8 cellular contexts compared by ENCODE assay signal in the genomic region with DNA sequence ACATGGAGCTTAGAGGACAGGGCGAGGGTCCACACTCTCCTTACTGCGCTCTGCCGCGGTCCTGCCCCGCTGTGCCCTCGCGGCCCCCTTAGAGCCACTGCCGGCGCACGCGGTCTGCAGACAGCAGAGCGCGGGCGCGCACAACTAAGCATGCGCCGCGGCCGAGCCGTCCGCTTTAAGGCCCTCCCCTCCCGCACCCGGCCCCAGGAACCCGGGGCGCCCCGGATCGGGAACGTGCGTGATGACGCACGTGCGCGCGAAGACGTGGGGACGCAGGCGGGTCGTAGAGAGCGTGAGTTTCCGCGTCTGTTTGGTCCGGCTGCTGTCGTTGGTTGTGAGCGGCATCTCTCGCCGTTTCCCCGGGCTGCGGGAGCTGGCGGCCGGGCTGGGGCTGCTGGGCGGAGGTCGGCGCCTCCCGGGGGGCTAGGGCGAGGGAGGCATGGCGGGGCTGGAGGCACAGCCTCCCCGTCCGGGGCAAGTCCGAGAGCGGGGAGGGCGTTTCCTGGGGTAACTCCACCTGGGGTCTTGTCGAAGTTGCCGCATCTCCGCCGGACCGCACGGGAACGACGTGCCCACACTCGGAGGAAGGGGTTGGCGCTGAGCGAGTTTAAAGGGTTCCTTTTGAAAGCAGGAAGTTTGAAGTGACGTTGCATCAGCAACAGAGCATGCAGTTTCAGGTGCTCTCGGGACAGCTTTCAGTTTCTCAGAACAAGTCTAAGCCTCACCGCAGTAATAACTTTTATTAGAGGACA. TPM values are rescaled to one million over a fixed set of nuclear protein-coding genes. Genes with fewer than 3 reads are reported as not detected.
DNase-seq lines count a peak whose midpoint lies in the region; ATAC-seq lines count a peak whose summit lies in the region.

A gene with protein sequence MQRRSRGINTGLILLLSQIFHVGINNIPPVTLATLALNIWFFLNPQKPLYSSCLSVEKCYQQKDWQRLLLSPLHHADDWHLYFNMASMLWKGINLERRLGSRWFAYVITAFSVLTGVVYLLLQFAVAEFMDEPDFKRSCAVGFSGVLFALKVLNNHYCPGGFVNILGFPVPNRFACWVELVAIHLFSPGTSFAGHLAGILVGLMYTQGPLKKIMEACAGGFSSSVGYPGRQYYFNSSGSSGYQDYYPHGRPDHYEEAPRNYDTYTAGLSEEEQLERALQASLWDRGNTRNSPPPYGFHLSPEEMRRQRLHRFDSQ (plus strand): TSS at position 259 of the 752 bp plus-strand sequence. CDS start 28,640 bp downstream, outside the sequence.

- peak within 1 kb of the TSS; percentile 99 for H3K27ac Mint-ChIP-seq in activated CD8-positive, alpha-beta memory T cell treated with anti-CD3 and anti-CD28 coated beads, Interleukin-2, amount 10 ng/mL, durations not matched to agents 7 days and 5 days

- no peaks in the 10 kb centered on the region for H3K27me3 ChIP-seq in endocrine pancreas (ENCODE audit: control insufficient read depth, insufficient read depth, low read length)
- H3K27me3 ChIP-seq in mesendoderm (ENCODE audit: insufficient read depth, low read length, poor library complexity), result no peaks in the 10 kb centered on the region

- H3K4me1 Mint-ChIP-seq in activated CD8-positive, alpha-beta memory T cell treated with anti-CD3 and anti-CD28 coated beads, Interleukin-2, amount 10 ng/mL, durations not matched to agents 7 days and 5 days, result peaks cover 43% of the 10 kb centered on the region

- peak within 1 kb of the TSS; percentile 52 for H2BK5ac ChIP-seq in mesendoderm (ENCODE audit: low read length)

- H3K27ac ChIP-seq in mesendoderm (ENCODE audit: low read depth, low read length), result peak within 1 kb of the TSS; percentile 95

- H3K4me3 Mint-ChIP-seq in activated CD8-positive, alpha-beta memory T cell treated with anti-CD3 and anti-CD28 coated beads, Interleukin-2, amount 10 ng/mL, durations not matched to agents 7 days and 5 days, result peak within 1 kb of the TSS; percentile 86

- H3K56ac ChIP-seq in mesendoderm (ENCODE audit: low read length), result peak within 1 kb of the TSS; percentile 91

- DNase-seq in CMK (ENCODE audit: low read depth), result peak; percentile 78
- DNase-seq in HS-5 (ENCODE audit: low read depth), result peak; percentile 90
- peak; percentile 92 for DNase-seq in NOMO-1 treated with DMSO at 0.1 percent for 48 hours (lab: John Stamatoyannopoulos, UW; ENCODE audit: unreplicated experiment)
- DNase-seq in activated CD8-positive, alpha-beta memory T cell treated with anti-CD3 and anti-CD28 coated beads, Interleukin-2, amount 10 ng/mL, durations not matched to agents 7 days and 5 days, result peak; percentile 96
- DNase-seq in mesendoderm, result peak; percentile 98
- DNase-seq in stimulated activated CD8-positive, alpha-beta memory T cell treated with anti-CD3 and anti-CD28 coated beads, Interleukin-15, amount 100 ng/mL, for 1 hour (ENCODE audit: low read depth), result peak; percentile 85

- H2BK120ac ChIP-seq in mesendoderm (ENCODE audit: low read depth, low read length), result no peak within 1 kb of the TSS

- H3K27me3 Mint-ChIP-seq in activated CD8-positive, alpha-beta memory T cell treated with anti-CD3 and anti-CD28 coated beads, Interleukin-2, amount 10 ng/mL, durations not matched to agents 7 days and 5 days, result no peaks in the 10 kb centered on the region

- H3K36me3 Mint-ChIP-seq in activated CD8-positive, alpha-beta memory T cell treated with anti-CD3 and anti-CD28 coated beads, Interleukin-2, amount 10 ng/mL, durations not matched to agents 7 days and 5 days, result peaks cover 31% of the 10 kb centered on the region

- H3K79me2 ChIP-seq in mesendoderm (ENCODE audit: control insufficient read depth, insufficient read depth, low read length), result no peaks in the 10 kb centered on the region

- H3K4me2 ChIP-seq in mesendoderm (ENCODE audit: low read length), result peak within 1 kb of the TSS; percentile 79

- peak within 1 kb of the TSS; percentile 91 for H3K4me3 ChIP-seq in endocrine pancreas (ENCODE audit: control insufficient read depth, insufficient read depth, low read length)
- H3K4me3 ChIP-seq in mesendoderm (ENCODE audit: low read length), result peak within 1 kb of the TSS; percentile 62

- H3K23ac ChIP-seq in mesendoderm (ENCODE audit: low read length), result no peak within 1 kb of the TSS

- no peak within 1 kb of the TSS for H2AK5ac ChIP-seq in mesendoderm (ENCODE audit: low read length)

- no peak within 1 kb of the TSS for H2BK15ac ChIP-seq in mesendoderm (replicated peaks; ENCODE audit: low read depth)

- WGBS in mesendoderm (ENCODE audit: extremely low coverage, insufficient coverage, low lambda C conversion rate), result no CpG with 5 or more reads among the region's 75 CpGs

- peaks cover 12% of the 10 kb centered on the region for H3K4me1 ChIP-seq in endocrine pancreas (ENCODE audit: control insufficient read depth, insufficient read depth, low read length)
- H3K4me1 ChIP-seq in mesendoderm (ENCODE audit: control insufficient read depth, low read depth, low read length), result no peaks in the 10 kb centered on the region

- H4K8ac ChIP-seq in mesendoderm (ENCODE audit: low read depth, low read length), result no peak within 1 kb of the TSS

- peak within 1 kb of the TSS; percentile 73 for H3K4ac ChIP-seq in mesendoderm (ENCODE audit: low read depth, low read length)

- H4K5ac ChIP-seq in mesendoderm (ENCODE audit: low read length), result no peak within 1 kb of the TSS

- H3K79me1 ChIP-seq in mesendoderm (ENCODE audit: low read length), result no peaks in the 10 kb centered on the region

- peak; percentile 88 for ATAC-seq in GM19468 (IDR thresholded peaks at IDR 0.05; ENCODE audit: extremely low read depth, unreplicated experiment)
- peak; percentile 91 for ATAC-seq in activated CD8-positive, alpha-beta memory T cell treated with anti-CD3 and anti-CD28 coated beads, Interleukin-2, amount 10 ng/mL, durations not matched to agents 7 days and 5 days

- CTCF ChIA-PET in activated CD8-positive, alpha-beta memory T cell treated with anti-CD3 and anti-CD28 coated beads, Interleukin-2, amount 10 ng/mL, durations not matched to agents 7 days and 5 days (lab: Charles Lee), result interaction anchor here (0.6 to 2.1 kb wide), 4 partner anchors 33 to 328 kb away, joined by 3 to 15 read pairs (median 9); partner anchors contain the start of gene IRS1

- H3K36me3 ChIP-seq in endocrine pancreas (ENCODE audit: control insufficient read depth, insufficient read depth, low read length) (no peaks in the 10 kb centered on the region), mesendoderm (ENCODE audit: control insufficient read depth, insufficient read depth, low read length) (no peaks in the 10 kb centered on the region)

- peak within 1 kb of the TSS; percentile 63 for H3K18ac ChIP-seq in mesendoderm (ENCODE audit: low read length)

- no peaks in the 10 kb centered on the region for H3K9me3 ChIP-seq in endocrine pancreas (ENCODE audit: control insufficient read depth, low read length)

- peak within 1 kb of the TSS; percentile 50 for H3K9ac ChIP-seq in endocrine pancreas (ENCODE audit: control insufficient read depth, insufficient read depth, low read length)
- peak within 1 kb of the TSS; percentile 86 for H3K9ac ChIP-seq in mesendoderm (ENCODE audit: low read length)

- no peaks in the 10 kb centered on the region for H3K9me3 Mint-ChIP-seq in activated CD8-positive, alpha-beta memory T cell treated with anti-CD3 and anti-CD28 coated beads, Interleukin-2, amount 10 ng/mL, durations not matched to agents 7 days and 5 days (ENCODE audit: low read depth)

RNA-seq across cellular contexts. Expression of the gene that starts here (rescaled TPM):
- total RNA-seq in activated CD8-positive, alpha-beta memory T cell treated with anti-CD3 and anti-CD28 coated beads, Interleukin-2, amount 10 ng/mL, durations not matched to agents 7 days and 5 days, result 10 to 100 TPM; 29.8 to 32.2 TPM
- 16.6 TPM for polyA plus RNA-seq in mesendoderm (2013, experiment 1 of 2)
- 17.8 TPM for polyA plus RNA-seq in mesendoderm (2013, experiment 2 of 2)

Comparison
In these comparisons a context has a peak if more than half of its experiments do, and no peak if none do; other contexts are left out.
1. Peak in every context shown above with its lines: DNase-seq, ATAC-seq, H3K4me3 ChIP-seq and H3K27ac ChIP-seq.